In genomic region chr6:4775591-4776492, GRCh38 we compare ENCODE assay signal across 8 cellular contexts. TPM values are rescaled to one million over a fixed set of nuclear protein-coding genes. Genes with fewer than 3 reads are reported as not detected.
DNase-seq lines count a peak whose midpoint lies in the region; ATAC-seq and TF ChIP-seq lines count a peak whose summit lies in the region.

Gene CDYL (plus strand): TSS chr6:4776404. CDS start chr6:4776784, 380 bp downstream.

- H4K20me1 ChIP-seq in OCI-LY1 (ENCODE audit: insufficient read depth, low read length): no peaks in the 10 kb centered on the region

- peak within 1 kb of the TSS; percentile 92 for H3K4me2 ChIP-seq in OCI-LY1 (ENCODE audit: low read length)

- CTCF ChIA-PET in Caco-2 (lab: Charles Lee): interaction anchor here (1.0 to 1.5 kb wide), 2 partner anchors 10 to 73 kb away, joined by 4 to 7 read pairs; no protein-coding TSS in a partner anchor

- DNase-seq in Caco-2 (peak; percentile 85 to 93), epidermal melanocyte (ENCODE audit: insufficient read length, low spot score) (peak; percentile 88)
- DNase-seq in activated CD8-positive, alpha-beta memory T cell treated with anti-CD3 and anti-CD28 coated beads, Interleukin-2, amount 50 U/mL, for 4 hours: peak; percentile 89
- DNase-seq in stimulated activated CD8-positive, alpha-beta memory T cell treated with anti-CD3 and anti-CD28 coated beads, Interleukin-2, amount 100 ng/mL, for 48 hours (ENCODE audit: low read depth in 2 of 2): peak; percentile 81 to 86

- intact Hi-C loops in Caco-2 (cut with micrococcal nuclease; ENCODE audit: unreplicated experiment): loop anchor here (2.0 to 10.0 kb wide), 3 partner anchors 73 to 159 kb away; no protein-coding TSS in a partner anchor

- H3K4me1 ChIP-seq in Caco-2 (no peaks in the 10 kb centered on the region), HUES64 (ENCODE audit: insufficient read depth, low read length) (peaks cover 30% of the 10 kb centered on the region), OCI-LY1 (ENCODE audit: insufficient read depth, low read length, severe bottlenecking) (peaks cover 10% of the 10 kb centered on the region), mononuclear cell (ENCODE audit: insufficient read depth, low read length) (peaks cover 38% of the 10 kb centered on the region)

- H3K9ac ChIP-seq in HUES64 (ENCODE audit: low read depth, low read length) (peak within 1 kb of the TSS; percentile 86), OCI-LY1 (ENCODE audit: low read length) (peak within 1 kb of the TSS; percentile 57)

- H3K27me3 ChIP-seq in Caco-2 (replicated peaks; ENCODE audit: control insufficient read depth, insufficient read depth, low read length) (no peaks in the 10 kb centered on the region), HUES64 (ENCODE audit: insufficient read depth, low read length) (peaks cover 45% of the 10 kb centered on the region), OCI-LY1 (ENCODE audit: insufficient read depth, low read length) (peaks cover 6% of the 10 kb centered on the region; the same call in 1 of the 2 replicates), mononuclear cell (ENCODE audit: insufficient read depth, low read length) (no peaks in the 10 kb centered on the region)

- TF ChIP-seq CTCF in Caco-2 (IDR thresholded peaks at IDR 0.05; ENCODE audit: insufficient read depth in 1 of 2, low read depth in 1 of 2, low read length in 1 of 2, severe bottlenecking in 1 of 2, unreplicated experiment in 1 of 2): peak in 1 of 2 experiments; percentile 16
- no peak for TF ChIP-seq CTCF in OCI-LY1 (IDR thresholded peaks at IDR 0.05; ENCODE audit: low read length)

- no TSS peak for BruUV-seq in Caco-2 (replicated peaks; lab: Mats Ljungman, UMichigan)

- H3K4me3 Mint-ChIP-seq in Caco-2 (ENCODE audit: unreplicated experiment): peak within 1 kb of the TSS; percentile 93

- POLR2A ChIA-PET in Caco-2 (lab: Charles Lee): interaction anchor here (0.5 to 1.0 kb wide), 4 partner anchors 36 to 221 kb away, joined by 3 to 4 read pairs (median 4); no protein-coding TSS in a partner anchor

- no peak within 1 kb of the TSS for H2AFZ ChIP-seq in OCI-LY1 (ENCODE audit: low read length)

- H3K4me3 ChIP-seq in Caco-2 (ENCODE audit: low read depth, low read length): peak within 1 kb of the TSS; percentile 76
- H3K4me3 ChIP-seq in HUES64 (ENCODE audit: low read length): peak within 1 kb of the TSS; percentile 89
- peak within 1 kb of the TSS; percentile 67 for H3K4me3 ChIP-seq in OCI-LY1 (ENCODE audit: low read depth, low read length, poor library complexity, severe bottlenecking)
- peak within 1 kb of the TSS; percentile 55 for H3K4me3 ChIP-seq in mononuclear cell (ENCODE audit: low read length)

- H3K27me3 Mint-ChIP-seq in Caco-2 (ENCODE audit: insufficient read depth, unreplicated experiment): no peaks in the 10 kb centered on the region

- peak; percentile 54 for ATAC-seq in GM21447 (IDR thresholded peaks at IDR 0.05; ENCODE audit: unreplicated experiment)

- H3K36me3 ChIP-seq in Caco-2 (ENCODE audit: control insufficient read depth, insufficient read depth, low read length) (no peaks in the 10 kb centered on the region), HUES64 (ENCODE audit: insufficient read depth, low read length) (no peaks in the 10 kb centered on the region), OCI-LY1 (ENCODE audit: insufficient read depth, low read length) (peaks cover 11% of the 10 kb centered on the region; the same call in 1 of the 2 replicates)

- H3F3A ChIP-seq in OCI-LY1 (ENCODE audit: insufficient read depth, low read length): no peaks in the 10 kb centered on the region

- H3K9me3 ChIP-seq in Caco-2 (peaks cover 5% of the 10 kb centered on the region; the same call in 1 of the 2 replicates), HUES64 (ENCODE audit: insufficient read depth, low read depth, low read length) (peaks cover 7% of the 10 kb centered on the region; the same call in 1 of the 2 replicates), OCI-LY1 (ENCODE audit: low read length) (peaks cover 10% of the 10 kb centered on the region), mononuclear cell (ENCODE audit: low read depth, low read length) (no peaks in the 10 kb centered on the region)

- H3K9me3 Mint-ChIP-seq in Caco-2 (ENCODE audit: unreplicated experiment): peaks cover 10% of the 10 kb centered on the region

- H3K4me1 Mint-ChIP-seq in Caco-2 (ENCODE audit: low read depth, unreplicated experiment): peaks cover 8% of the 10 kb centered on the region

- H3K27ac ChIP-seq in HUES64 (ENCODE audit: low read depth, low read length) (peak within 1 kb of the TSS; percentile 59; the same call in 1 of the 2 replicates), OCI-LY1 (ENCODE audit: low read depth, low read length, poor library complexity, severe bottlenecking) (no peak within 1 kb of the TSS)

- H3K36me3 Mint-ChIP-seq in Caco-2 (ENCODE audit: insufficient read depth, unreplicated experiment): no peaks in the 10 kb centered on the region

- under 1% methylated on average over 126 of the region's 135 CpGs for WGBS in HUES64

- peak within 1 kb of the TSS; percentile 89 for H3K27ac Mint-ChIP-seq in Caco-2 (ENCODE audit: unreplicated experiment)

- no peaks in the 10 kb centered on the region for H3K9me2 ChIP-seq in OCI-LY1 (ENCODE audit: low read depth, low read length)

- H3K79me2 ChIP-seq in OCI-LY1 (ENCODE audit: insufficient read depth, low read length): no peaks in the 10 kb centered on the region

RNA-seq across cellular contexts. Expression of gene CDYL, which starts in this region (rescaled TPM):
- total RNA-seq in Caco-2 (2022) (41.6 and 51.2 TPM in 2 replicates), mononuclear cell (72.3 TPM)
- 61.2 TPM for polyA plus RNA-seq in HUES64 (2013, experiment 1 of 2)
- 65.2 TPM for polyA plus RNA-seq in HUES64 (2013, experiment 2 of 2)
